16 cellular contexts compared by ENCODE assay signal in the genomic region with DNA sequence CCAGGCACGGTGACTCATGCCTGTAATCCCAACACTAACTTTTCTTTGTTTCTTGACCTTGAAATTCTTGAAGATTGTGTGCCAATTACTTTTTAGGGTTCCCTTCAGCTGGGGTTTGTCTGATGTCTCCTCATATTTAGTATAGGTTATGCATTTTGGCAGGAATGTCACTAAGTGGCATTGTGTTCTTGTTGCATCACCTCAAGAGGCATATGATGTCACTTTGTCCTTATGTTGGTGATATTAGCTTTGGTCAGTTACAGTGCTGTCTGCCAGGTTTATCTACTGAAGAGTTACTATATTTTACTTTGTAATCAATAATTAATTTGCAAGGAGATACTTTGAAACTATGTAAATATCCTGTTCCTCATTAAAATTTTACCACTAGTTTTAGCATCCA.
DNase-seq lines count a peak whose midpoint lies in the region; ATAC-seq and TF ChIP-seq lines count a peak whose summit lies in the region.
"Had no signal": no experiment of that assay in that cellular context is flagged by ENCODE, and none has a peak within 500 bp of the region (broad histone marks: within the 10 kb centered on the region; RNA-seq: fewer than 3 reads in every experiment).

No MANE protein-coding gene starts in this region.

- POLR2A ChIA-PET in PC-9 (lab: Charles Lee; ENCODE audit: unreplicated experiment): interaction anchor here (0.6 kb wide), 1 partner anchor 1195 kb away, joined by 3 read pairs; no protein-coding TSS in a partner anchor

- no peaks in the 10 kb centered on the region for H3K36me3 Mint-ChIP-seq in HFFc6 (ENCODE audit: low read depth)

- H3K4me3 Mint-ChIP-seq in stimulated activated naive CD8-positive, alpha-beta T cell treated with anti-CD3 and anti-CD28 coated beads, Interleukin-15, amount 100 ng/mL, for 72 hours: no peak overlapping the region
- no peak overlapping the region for H3K4me3 Mint-ChIP-seq in HFFc6

- H3K27me3 ChIP-seq in PC-9 (ENCODE audit: insufficient read depth, low read depth): no peaks in the 10 kb centered on the region
- H3K27me3 ChIP-seq: SJCRH30 had no signal

- TF ChIP-seq CTCF in PC-9 (conservative IDR thresholded peaks at IDR 0.05): no peak
- TF ChIP-seq CTCF in HFFc6 (IDR thresholded peaks at IDR 0.05): no peak

- H3K4me1 Mint-ChIP-seq in stimulated activated naive CD8-positive, alpha-beta T cell treated with anti-CD3 and anti-CD28 coated beads, Interleukin-15, amount 100 ng/mL, for 72 hours: peaks cover 38% of the 10 kb centered on the region
- H3K4me1 Mint-ChIP-seq in HFFc6 (ENCODE audit: low read depth): peaks cover 36% of the 10 kb centered on the region

- H2AFZ ChIP-seq in PC-9: no peak overlapping the region

- H3K27ac Mint-ChIP-seq in stimulated activated naive CD8-positive, alpha-beta T cell treated with anti-CD3 and anti-CD28 coated beads, Interleukin-15, amount 100 ng/mL, for 72 hours: peak overlapping the region; percentile 23 to 72
- H3K27ac Mint-ChIP-seq in HFFc6: no peak overlapping the region
- H3K27ac Mint-ChIP-seq: IgD-negative memory B cell had no signal

- no TSS peak for BruUV-seq in PC-9 (replicated peaks; lab: Mats Ljungman, UMichigan)

- peaks cover 0 to 1% of the 10 kb centered on the region in 2 donors for H3K9me3 Mint-ChIP-seq in stimulated activated naive CD8-positive, alpha-beta T cell treated with anti-CD3 and anti-CD28 coated beads, Interleukin-15, amount 100 ng/mL, for 72 hours
- H3K9me3 Mint-ChIP-seq in HFFc6: no peaks in the 10 kb centered on the region

- H3K4me3 ChIP-seq in PC-9: no peak overlapping the region
- H3K4me3 ChIP-seq: SJCRH30 had no signal

- no peaks in the 10 kb centered on the region for H4K20me1 ChIP-seq in PC-9 (ENCODE audit: insufficient read depth)

- no peaks in the 10 kb centered on the region for H3K27me3 Mint-ChIP-seq in stimulated activated naive CD8-positive, alpha-beta T cell treated with anti-CD3 and anti-CD28 coated beads, Interleukin-15, amount 100 ng/mL, for 72 hours
- no peaks in the 10 kb centered on the region for H3K27me3 Mint-ChIP-seq in HFFc6 (ENCODE audit: insufficient read depth)
- H3K27me3 Mint-ChIP-seq: CD4-positive, alpha-beta memory T cell; IgD-negative memory B cell had no signal

- no peak overlapping the region for H3K4me2 ChIP-seq in PC-9

- no peak for ATAC-seq in stimulated activated naive CD8-positive, alpha-beta T cell treated with anti-CD3 and anti-CD28 coated beads, Interleukin-15, amount 100 ng/mL, for 72 hours
- no peak for ATAC-seq in stimulated activated naive CD8-positive, alpha-beta T cell treated with anti-CD3 and anti-CD28 coated beads, Interleukin-15, Interleukin-2, amounts not matched to agents 100 U/mL and 50 U/mL, for 24 hours

- CTCF ChIA-PET in PC-9 (lab: Charles Lee): interaction anchor here (0.6 kb wide), 1 partner anchor 51 kb away, joined by 10 read pairs; no protein-coding TSS in a partner anchor

- H3K27ac ChIP-seq in PC-9 (peak overlapping the region; percentile 89; the same call in 1 of the 2 replicates), epithelial cell of prostate (peak overlapping the region; percentile 80)
- H3K27ac ChIP-seq: RWPE1, SJCRH30 had no signal

- no peaks in the 10 kb centered on the region for H3K9me3 ChIP-seq in PC-9 (ENCODE audit: insufficient read depth, low read depth)
- H3K9me3 ChIP-seq: SJCRH30 had no signal

- no peaks in the 10 kb centered on the region for H3K79me2 ChIP-seq in PC-9 (ENCODE audit: low read depth)

- intact Hi-C loops in PC-9 (cut with micrococcal nuclease; ENCODE audit: unreplicated experiment): no loop called here

- H3K4me1 ChIP-seq in PC-9 (replicated peaks; ENCODE audit: insufficient read depth): peaks cover 30% of the 10 kb centered on the region
- H3K4me1 ChIP-seq: SJCRH30 had no signal

- H3F3A ChIP-seq in PC-9 (ENCODE audit: insufficient read depth, low read depth): peaks cover 15% of the 10 kb centered on the region

- DNase-seq in stimulated activated naive CD8-positive, alpha-beta T cell treated with anti-CD3 and anti-CD28 coated beads, Interleukin-15, amount 100 ng/mL, for 72 hours: no peak
- no peak for DNase-seq in stimulated activated naive CD8-positive, alpha-beta T cell treated with anti-CD3 and anti-CD28 coated beads, Interleukin-15, Interleukin-2, amounts not matched to agents 100 U/mL and 50 U/mL, for 24 hours
- DNase-seq in PC-9: no peak
- no peak for DNase-seq in epithelial cell of prostate (ENCODE audit: low read depth, low spot score)
- DNase-seq in HFFc6: no peak
- DNase-seq in 8988T: no peak
- no peak for DNase-seq in activated CD8-positive, alpha-beta memory T cell treated with anti-CD3 and anti-CD28 coated beads for 24 hours
- DNase-seq: ACHN; CD4-positive, alpha-beta memory T cell; DMS 273 treated with DMSO at 0.1 percent for 48 hours; NCI-H1417 treated with DMSO at 0.1 percent for 48 hours; NCI-H2081; NCI-H510A treated with DMSO at 0.1 percent for 48 hours; SJCRH30 had no signal

- no peaks in the 10 kb centered on the region for H3K9me2 ChIP-seq in PC-9 (ENCODE audit: insufficient read depth)

- H3K36me3 ChIP-seq in PC-9 (ENCODE audit: low read depth): no peaks in the 10 kb centered on the region
- H3K36me3 ChIP-seq: SJCRH30 had no signal
